In the genomic region with DNA sequence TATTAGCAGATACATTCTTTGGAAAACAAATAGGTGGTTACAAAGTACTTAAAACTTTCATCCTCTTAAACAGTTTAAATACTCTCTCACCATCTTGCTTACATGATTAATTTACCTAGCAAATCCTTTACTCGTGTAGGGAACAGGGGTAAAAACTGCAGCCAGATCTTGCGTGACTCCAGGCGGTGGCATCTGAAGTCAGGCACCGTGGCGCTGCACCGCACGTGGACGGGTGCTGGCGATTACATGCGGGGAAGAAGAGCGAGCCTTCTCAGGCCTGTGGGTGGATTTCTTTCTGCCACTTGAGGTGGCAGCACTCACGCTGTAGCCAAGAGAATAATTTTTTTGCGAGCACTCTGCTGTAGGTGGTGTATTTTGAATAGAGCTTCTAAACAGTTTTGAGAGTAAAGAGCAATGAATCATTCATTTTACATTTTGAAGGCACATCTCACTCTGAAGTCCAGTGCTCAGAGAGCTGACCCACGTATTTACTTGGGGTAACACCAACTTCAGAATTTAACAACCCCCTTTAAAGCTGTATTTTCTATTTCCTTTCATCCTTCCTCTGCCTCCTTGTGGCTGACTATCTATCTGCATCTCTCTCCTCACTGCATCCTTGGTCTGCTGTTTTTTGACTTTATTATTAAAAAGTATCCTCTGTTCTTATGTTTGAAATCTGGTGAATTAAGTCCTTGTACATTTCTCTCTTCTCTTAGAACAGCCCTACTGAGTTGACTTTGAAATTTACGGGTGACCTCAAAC, we compare ENCODE assay signal across 1 cellular context.
TF ChIP-seq lines count a peak whose summit lies in the region.

No MANE protein-coding gene starts in this region.

TF ChIP-seq in H1, 55 proteins besides CTCF, POLR2A, EP300 and RAD21 (continued from another document):
- TF ChIP-seq MAX (IDR thresholded peaks at IDR 0.05) (no peak), ASH2L (IDR thresholded peaks at IDR 0.05; ENCODE audit: low read length) (no peak), CBX8 (IDR thresholded peaks at IDR 0.05; ENCODE audit: borderline replicate concordance, low read depth, low read length) (no peak), JUND (IDR thresholded peaks at IDR 0.05; ENCODE audit: low read length) (no peak), HDAC2 (IDR thresholded peaks at IDR 0.05; ENCODE audit: borderline replicate concordance in 1 of 2, low read depth in 2 of 2, low read length in 2 of 2) (no peak), ZNF274 (IDR thresholded peaks at IDR 0.05; ENCODE audit: borderline replicate concordance, extremely low read depth, low read length) (no peak), KDM1A (IDR thresholded peaks at IDR 0.05; ENCODE audit: borderline replicate concordance, low read length) (no peak), RBBP5 (IDR thresholded peaks at IDR 0.05; ENCODE audit: borderline replicate concordance, low read depth, low read length) (no peak), YY1 (IDR thresholded peaks at IDR 0.05; ENCODE audit: low read depth, low read length) (no peak), KDM4A (IDR thresholded peaks at IDR 0.05; ENCODE audit: low read depth, low read length, severe bottlenecking) (no peak), TAF1 (IDR thresholded peaks at IDR 0.05; ENCODE audit: low read depth, low read length) (no peak), SP1 (IDR thresholded peaks at IDR 0.05; ENCODE audit: low read depth, low read length) (no peak), BRCA1 (IDR thresholded peaks at IDR 0.05; ENCODE audit: low read depth, low read length) (no peak), SP4 (IDR thresholded peaks at IDR 0.05; ENCODE audit: low read length) (no peak), POLR2AphosphoS5 (IDR thresholded peaks at IDR 0.05; ENCODE audit: low read depth, low read length) (no peak), SAP30 (IDR thresholded peaks at IDR 0.05; ENCODE audit: insufficient read depth, insufficient replicate concordance, low read length) (no peak), TAF7 (optimal IDR thresholded peaks at IDR 0.05; ENCODE audit: borderline replicate concordance, low read depth, low read length) (no peak)
- TF ChIP-seq, protein P1, sequence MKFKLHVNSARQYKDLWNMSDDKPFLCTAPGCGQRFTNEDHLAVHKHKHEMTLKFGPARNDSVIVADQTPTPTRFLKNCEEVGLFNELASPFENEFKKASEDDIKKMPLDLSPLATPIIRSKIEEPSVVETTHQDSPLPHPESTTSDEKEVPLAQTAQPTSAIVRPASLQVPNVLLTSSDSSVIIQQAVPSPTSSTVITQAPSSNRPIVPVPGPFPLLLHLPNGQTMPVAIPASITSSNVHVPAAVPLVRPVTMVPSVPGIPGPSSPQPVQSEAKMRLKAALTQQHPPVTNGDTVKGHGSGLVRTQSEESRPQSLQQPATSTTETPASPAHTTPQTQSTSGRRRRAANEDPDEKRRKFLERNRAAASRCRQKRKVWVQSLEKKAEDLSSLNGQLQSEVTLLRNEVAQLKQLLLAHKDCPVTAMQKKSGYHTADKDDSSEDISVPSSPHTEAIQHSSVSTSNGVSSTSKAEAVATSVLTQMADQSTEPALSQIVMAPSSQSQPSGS (IDR thresholded peaks at IDR 0.05; ENCODE audit: low read length): no peak
